11 cellular contexts compared by ENCODE assay signal in genomic region chr3:123620338-123620737, GRCh38. TPM values are rescaled to one million over a fixed set of nuclear protein-coding genes. Genes with fewer than 3 reads are reported as not detected.
DNase-seq lines count a peak whose midpoint lies in the region; ATAC-seq and TF ChIP-seq lines count a peak whose summit lies in the region.
"Had no signal": no experiment of that assay in that cellular context is flagged by ENCODE, and none has a peak within 500 bp of the region (broad histone marks: within the 10 kb centered on the region; RNA-seq: fewer than 3 reads in every experiment).

No MANE protein-coding gene starts in this region.

- H3K4me3 ChIP-seq in adrenal gland (no peak overlapping the region), fibroblast of mammary gland (ENCODE audit: control insufficient read depth, low read depth, low read length) (no peak overlapping the region), muscle layer of duodenum (ENCODE audit: low read depth in 1 of 2, low read length in 2 of 2) (peak overlapping the region; percentile 77 to 87), transverse colon (peak overlapping the region in 3 of 4 donors; percentile 20 to 43 (median 35))

- in situ Hi-C loops in transverse colon (cut with MboI; ENCODE audit: low pct_ligation_motif_present in 1 of 4, low pct_unique_long_range_greater_than_20kb in 1 of 4, low sequenced_read_pairs in 3 of 4): no loop called here

- H3K27me3 ChIP-seq in adrenal gland (no peaks in the 10 kb centered on the region), muscle layer of duodenum (ENCODE audit: low read depth, low read length) (no peaks in the 10 kb centered on the region), transverse colon (no peaks in the 10 kb centered on the region)
- H3K27me3 ChIP-seq: brain microvascular endothelial cell had no signal

- no peak overlapping the region for H3K4me3 Mint-ChIP-seq in stimulated activated naive B cell treated with anti-CD40 and anti-IgM and Interleukin-4, amounts not matched to agents 10 μg/mL and 1 μg/mL and 100 μg/mL, for 72 hours

- TF ChIP-seq CTCF in adrenal gland (IDR thresholded peaks at IDR 0.05) (no peak), fibroblast of mammary gland (conservative IDR thresholded peaks at IDR 0.05; ENCODE audit: control insufficient read depth, insufficient read depth, low read depth, low read length) (no peak), transverse colon (IDR thresholded peaks at IDR 0.05) (no peak)

- no peaks in the 10 kb centered on the region for H3K36me3 ChIP-seq in adrenal gland (replicated peaks in 1 of 2)
- H3K36me3 ChIP-seq in muscle layer of duodenum (ENCODE audit: control insufficient read depth in 1 of 2, insufficient read depth in 2 of 2, low read length in 2 of 2): peaks cover 14 to 20% of the 10 kb centered on the region in 2 donors
- peaks cover 0 to 5% (median 0%) of the 10 kb centered on the region in 4 donors for H3K36me3 ChIP-seq in transverse colon
- H3K36me3 ChIP-seq: brain microvascular endothelial cell had no signal

- WGBS in adrenal gland, 4 donors: 57 to 79% (median 76%) methylated on average over 7 to 8 of the region's 8 CpGs
- WGBS in transverse colon (ENCODE audit: low coverage in 1 of 2), 2 donors: 72% methylated on average over 8 of the region's 8 CpGs; no CpG with 5 or more reads in 1 of the 2 donors

- H3K9me3 Mint-ChIP-seq in stimulated activated naive B cell treated with anti-CD40 and anti-IgM and Interleukin-4, amounts not matched to agents 10 μg/mL and 1 μg/mL and 100 μg/mL, for 72 hours: no peaks in the 10 kb centered on the region

- ATAC-seq in HG03196 (IDR thresholded peaks at IDR 0.05; ENCODE audit: unreplicated experiment): no peak
- no peak for ATAC-seq in stimulated activated naive B cell treated with anti-CD40 and anti-IgM and Interleukin-4, amounts not matched to agents 10 μg/mL and 1 μg/mL and 100 μg/mL, for 72 hours (replicated peaks)
- ATAC-seq in HG03354 (IDR thresholded peaks at IDR 0.05; ENCODE audit: poor library complexity, severe bottlenecking, unreplicated experiment): no peak

- peak overlapping the region in 3 of 5 donors; percentile 4 to 81 (median 19) for H3K27ac ChIP-seq in adrenal gland
- peak overlapping the region; percentile 94 for H3K27ac ChIP-seq in muscle layer of duodenum (ENCODE audit: low read length)
- peak overlapping the region; percentile 79 to 91 (median 83) for H3K27ac ChIP-seq in transverse colon
- H3K27ac ChIP-seq: brain microvascular endothelial cell, KMS-11 had no signal

- H3K4me1 ChIP-seq in adrenal gland (replicated peaks in 1 of 2) (peaks cover 7 to 14% of the 10 kb centered on the region in 2 donors), muscle layer of duodenum (ENCODE audit: control insufficient read depth in 1 of 2, insufficient read depth in 2 of 2, low read length in 2 of 2) (peaks cover 21 to 26% of the 10 kb centered on the region in 2 donors), transverse colon (peaks cover 0 to 7% (median 4%) of the 10 kb centered on the region in 4 donors)

- H3K4me1 Mint-ChIP-seq in stimulated activated naive B cell treated with anti-CD40 and anti-IgM and Interleukin-4, amounts not matched to agents 10 μg/mL and 1 μg/mL and 100 μg/mL, for 72 hours: peaks cover 18 to 19% of the 10 kb centered on the region in 2 donors

- TF ChIP-seq EP300 in transverse colon (IDR thresholded peaks at IDR 0.05; ENCODE audit: low read depth): peak; percentile 81

- no peaks in the 10 kb centered on the region for H3K27me3 Mint-ChIP-seq in stimulated activated naive B cell treated with anti-CD40 and anti-IgM and Interleukin-4, amounts not matched to agents 10 μg/mL and 1 μg/mL and 100 μg/mL, for 72 hours

- peaks cover 0 to 7% of the 10 kb centered on the region in 2 donors for H3K36me3 Mint-ChIP-seq in stimulated activated naive B cell treated with anti-CD40 and anti-IgM and Interleukin-4, amounts not matched to agents 10 μg/mL and 1 μg/mL and 100 μg/mL, for 72 hours

- H3K9me3 ChIP-seq in adrenal gland (replicated peaks in 1 of 3): no peaks in the 10 kb centered on the region
- no peaks in the 10 kb centered on the region for H3K9me3 ChIP-seq in muscle layer of duodenum (ENCODE audit: control insufficient read depth in 1 of 2, low read length in 2 of 2)
- H3K9me3 ChIP-seq in transverse colon: no peaks in the 10 kb centered on the region

- no peak for TF ChIP-seq POLR2A in adrenal gland (IDR thresholded peaks at IDR 0.05)
- peak; percentile 74 for TF ChIP-seq POLR2A in transverse colon (IDR thresholded peaks at IDR 0.05)

- no peak overlapping the region for H3K27ac Mint-ChIP-seq in stimulated activated naive B cell treated with anti-CD40 and anti-IgM and Interleukin-4, amounts not matched to agents 10 μg/mL and 1 μg/mL and 100 μg/mL, for 72 hours

- peak in 1 of 7 donors; percentile 64 for DNase-seq in adrenal gland
- peak; percentile 21 for DNase-seq in fibroblast of mammary gland (ENCODE audit: low read depth)
- peak; percentile 48 for DNase-seq in transverse colon
- no peak for DNase-seq in stimulated activated naive B cell treated with anti-CD40 and anti-IgM and Interleukin-4, amounts not matched to agents 10 μg/mL and 1 μg/mL and 100 μg/mL, for 72 hours
- DNase-seq in activated naive CD4-positive, alpha-beta T cell treated with Interleukin-2 at 50 U/mL for 16 hours: no peak
- DNase-seq: brain microvascular endothelial cell, mesendoderm had no signal

- intact Hi-C loops in adrenal gland (cut with DNase I): no loop called here
- intact Hi-C loops in transverse colon (cut with DNase I; ENCODE audit: low total_unique reads): no loop called here

RNA-seq across cellular contexts. Expression of gene HACD2, which starts 35.5 kb away (rescaled TPM):
- total RNA-seq in adrenal gland: 10 to 100 TPM; 14.2 to 29.9 (median 23.0) TPM
- polyA plus RNA-seq in adrenal gland: 10 to 100 TPM in 1 of 3 donors, 1 to 10 TPM in 2; 5.1 to 22.0 (median 8.1) TPM
- 10 to 100 TPM; 11.9 to 70.5 (median 48.2) TPM for total RNA-seq in transverse colon

Comparison
In these comparisons a context has a peak if more than half of its experiments do, and no peak if none do; other contexts are left out.
1. DNase-seq: peak in fibroblast of mammary gland (single experiment) and transverse colon (single experiment); none in stimulated activated naive B cell treated with anti-CD40 and anti-IgM and Interleukin-4, amounts not matched to agents 10 μg/mL and 1 μg/mL and 100 μg/mL, for 72 hours (single experiment) and activated naive CD4-positive, alpha-beta T cell treated with Interleukin-2 at 50 U/mL for 16 hours (single experiment).
2. H3K27ac ChIP-seq: peak in every context shown above with its lines; median percentile 94 in muscle layer of duodenum; 83 in transverse colon; 19 in adrenal gland.
3. H3K4me3 ChIP-seq: peak in muscle layer of duodenum (2 of 2) and transverse colon (3 of 4); none in adrenal gland (0 of 4) and fibroblast of mammary gland (single experiment).